In the genomic region with DNA sequence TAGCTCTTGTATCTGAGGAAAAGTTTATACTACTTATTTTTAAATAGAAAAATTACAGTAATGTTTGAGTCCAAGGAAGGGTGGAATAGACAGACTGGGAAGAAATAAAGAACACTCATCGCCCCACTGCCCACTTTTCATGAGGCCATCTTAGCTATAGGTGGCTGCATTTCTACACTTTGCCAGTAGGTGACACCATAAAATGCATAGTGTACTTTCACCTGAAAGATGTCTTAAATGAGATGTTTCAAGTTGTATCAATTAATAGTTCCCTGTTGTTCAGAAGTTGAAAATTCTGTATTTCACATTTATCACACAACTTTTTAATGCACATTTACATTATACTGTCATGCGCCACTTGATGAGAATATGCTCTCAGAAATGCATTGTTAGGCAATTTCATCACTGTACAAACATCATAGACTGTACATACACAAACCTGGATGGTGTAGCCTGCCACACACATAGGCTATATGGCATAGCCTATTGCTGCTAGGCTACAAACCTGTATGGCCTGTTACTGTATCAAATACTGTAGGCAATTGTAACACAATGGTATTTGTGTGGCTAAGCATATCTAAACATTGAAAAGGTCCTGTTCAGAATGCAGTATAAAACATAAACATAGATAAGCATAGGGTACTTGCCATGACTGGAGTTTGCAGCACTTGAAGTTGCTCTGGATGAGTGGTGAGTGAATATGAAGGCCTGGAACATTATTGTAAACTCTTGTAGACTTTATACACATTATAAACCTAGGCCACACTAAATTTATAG, we compare ENCODE assay signal across 8 cellular contexts. TPM values are rescaled to one million over a fixed set of nuclear protein-coding genes. Genes with fewer than 3 reads are reported as not detected.
A peak's percentile ranks its signal among the peaks of the same experiment; 100 is the strongest.
DNase-seq lines count a peak whose midpoint lies in the region; ATAC-seq and TF ChIP-seq lines count a peak whose summit lies in the region.

No MANE protein-coding gene starts in this region.

- ATAC-seq in GM19467 (IDR thresholded peaks at IDR 0.05; ENCODE audit: unreplicated experiment) = peak; percentile 71

- H3K9me3 ChIP-seq in NT2/D1 (ENCODE audit: insufficient read depth, low read length) = no peaks in the 10 kb centered on the region
- no peaks in the 10 kb centered on the region for H3K9me3 ChIP-seq in osteoblast (ENCODE audit: low read depth, low read length)

- no peak overlapping the region for H3K4me2 ChIP-seq in osteoblast (ENCODE audit: insufficient read depth, low read length)

- peak; percentile 73 for TF ChIP-seq CTCF in epithelial cell of proximal tubule (conservative IDR thresholded peaks at IDR 0.05; ENCODE audit: low read depth, low read length)
- peak; percentile 62 for TF ChIP-seq CTCF in osteoblast (IDR thresholded peaks at IDR 0.05; ENCODE audit: extremely low read depth, low read depth, low read length)

- H3K79me2 ChIP-seq in osteoblast (ENCODE audit: insufficient read depth, low read length) = no peaks in the 10 kb centered on the region

- H3K36me3 ChIP-seq in NT2/D1 (ENCODE audit: insufficient read depth, insufficient read length, low read length) (peaks cover 11% of the 10 kb centered on the region), osteoblast (ENCODE audit: insufficient read depth, low read length) (no peaks in the 10 kb centered on the region)

- no peaks in the 10 kb centered on the region for H3K27me3 Mint-ChIP-seq in activated CD4-positive, alpha-beta memory T cell treated with anti-CD3 and anti-CD28 coated beads for 36 hours

- peak overlapping the region; percentile 12 for H3K27ac ChIP-seq in osteoblast (ENCODE audit: low read depth, low read length)

- CTCF ChIA-PET in activated CD4-positive, alpha-beta memory T cell treated with anti-CD3 and anti-CD28 coated beads for 36 hours (lab: Charles Lee) = interaction anchor here (0.6 to 1.9 kb wide), 14 partner anchors 9 to 647 kb away, joined by 3 to 13 read pairs (median 4); no protein-coding TSS in a partner anchor

- H3K4me1 ChIP-seq in NT2/D1 (ENCODE audit: insufficient read depth, insufficient read length) (no peaks in the 10 kb centered on the region), osteoblast (ENCODE audit: insufficient read depth, low read length) (peaks cover 15% of the 10 kb centered on the region)

- no peak overlapping the region for H3K9ac ChIP-seq in NT2/D1 (ENCODE audit: insufficient read length, low read depth)

- H3K4me3 ChIP-seq in NT2/D1 (ENCODE audit: insufficient read length, low read depth) (no peak overlapping the region), epithelial cell of proximal tubule (ENCODE audit: low read depth, low read length) (no peak overlapping the region), osteoblast (ENCODE audit: insufficient read depth, low read length) (no peak overlapping the region)

- intact Hi-C loops in activated CD4-positive, alpha-beta memory T cell treated with anti-CD3 and anti-CD28 coated beads for 36 hours (cut with micrococcal nuclease) = loop anchor here (1.0 to 5.0 kb wide), 3 partner anchors 253 to 707 kb away; no protein-coding TSS in a partner anchor

- no peak overlapping the region for H3K27ac Mint-ChIP-seq in activated CD4-positive, alpha-beta memory T cell treated with anti-CD3 and anti-CD28 coated beads for 36 hours

- no peaks in the 10 kb centered on the region for H3K27me3 ChIP-seq in NT2/D1 (ENCODE audit: insufficient read depth, insufficient read length)
- no peaks in the 10 kb centered on the region for H3K27me3 ChIP-seq in osteoblast (ENCODE audit: insufficient read depth, low read length)

- H4K20me1 ChIP-seq in osteoblast (ENCODE audit: insufficient read depth, low read length) = no peaks in the 10 kb centered on the region

- peaks cover 15% of the 10 kb centered on the region for H3K4me1 Mint-ChIP-seq in activated CD4-positive, alpha-beta memory T cell treated with anti-CD3 and anti-CD28 coated beads for 36 hours (ENCODE audit: low read depth)

- no peaks in the 10 kb centered on the region for H3K9me3 Mint-ChIP-seq in activated CD4-positive, alpha-beta memory T cell treated with anti-CD3 and anti-CD28 coated beads for 36 hours

- H2AFZ ChIP-seq in osteoblast (ENCODE audit: low read length) = no peak overlapping the region

- H3K4me3 Mint-ChIP-seq in activated CD4-positive, alpha-beta memory T cell treated with anti-CD3 and anti-CD28 coated beads for 36 hours = no peak overlapping the region

- POLR2A ChIA-PET in activated CD4-positive, alpha-beta memory T cell treated with anti-CD3 and anti-CD28 coated beads for 36 hours (lab: Charles Lee) = no interaction called here

- DNase-seq in COR-L47 (lab: John Stamatoyannopoulos, UW) = peak; percentile 36
- DNase-seq in NT2/D1 (ENCODE audit: low read depth, low spot score) = peak; percentile 6
- DNase-seq in epithelial cell of proximal tubule (ENCODE audit: low read depth) = no peak
- DNase-seq in osteoblast (ENCODE audit: insufficient read length, low spot score, missing footprints) = peak; percentile 59
- no peak for DNase-seq in activated CD8-positive, alpha-beta memory T cell treated with anti-CD3 and anti-CD28 coated beads, Interleukin-2, amount 50 U/mL, for 48 hours
- DNase-seq in activated CD4-positive, alpha-beta memory T cell treated with anti-CD3 and anti-CD28 coated beads for 36 hours = no peak
- no peak for DNase-seq in activated CD4-positive, alpha-beta T cell treated with anti-CD3 and anti-CD28 coated beads for 1 hour

- peaks cover 3% of the 10 kb centered on the region for H3K36me3 Mint-ChIP-seq in activated CD4-positive, alpha-beta memory T cell treated with anti-CD3 and anti-CD28 coated beads for 36 hours

RNA-seq across cellular contexts. Expression of a gene that starts 27.5 kb away (rescaled TPM):
- total RNA-seq in epithelial cell of proximal tubule (not detected in 2 replicates), osteoblast (not detected in 2 replicates)
- total RNA-seq in activated CD4-positive, alpha-beta memory T cell treated with anti-CD3 and anti-CD28 coated beads for 36 hours = under 1 TPM in 1 of 2 experiments, not detected in 1; 0.59 TPM

RNA-seq across cellular contexts. Expression of a gene that starts 50.1 kb away (rescaled TPM):
- 8.2 and 24.7 TPM in 2 replicates for total RNA-seq in epithelial cell of proximal tubule
- 5.8 and 6.5 TPM in 2 replicates for total RNA-seq in osteoblast
- total RNA-seq in activated CD4-positive, alpha-beta memory T cell treated with anti-CD3 and anti-CD28 coated beads for 36 hours = 10 to 100 TPM; 24.0 to 25.9 TPM

RNA-seq across cellular contexts. Expression of a gene that starts 50.2 kb away (rescaled TPM):
- total RNA-seq in epithelial cell of proximal tubule = 43.6 and 61.9 TPM in 2 replicates
- total RNA-seq in osteoblast = 24.6 and 25.3 TPM in 2 replicates
- total RNA-seq in activated CD4-positive, alpha-beta memory T cell treated with anti-CD3 and anti-CD28 coated beads for 36 hours = 10 to 100 TPM; 86.8 to 89.5 TPM

Comparison
In these comparisons a context has a peak if more than half of its experiments do, and no peak if none do; other contexts are left out.
1. DNase-seq: peak in COR-L47 (single experiment), NT2/D1 (single experiment) and osteoblast (single experiment); none in epithelial cell of proximal tubule (single experiment), activated CD8-positive, alpha-beta memory T cell treated with anti-CD3 and anti-CD28 coated beads, Interleukin-2, amount 50 U/mL, for 48 hours (single experiment), activated CD4-positive, alpha-beta memory T cell treated with anti-CD3 and anti-CD28 coated beads for 36 hours (single experiment) and activated CD4-positive, alpha-beta T cell treated with anti-CD3 and anti-CD28 coated beads for 1 hour (single experiment).